ENCODE assay signal across 33 cellular contexts in the genomic region with DNA sequence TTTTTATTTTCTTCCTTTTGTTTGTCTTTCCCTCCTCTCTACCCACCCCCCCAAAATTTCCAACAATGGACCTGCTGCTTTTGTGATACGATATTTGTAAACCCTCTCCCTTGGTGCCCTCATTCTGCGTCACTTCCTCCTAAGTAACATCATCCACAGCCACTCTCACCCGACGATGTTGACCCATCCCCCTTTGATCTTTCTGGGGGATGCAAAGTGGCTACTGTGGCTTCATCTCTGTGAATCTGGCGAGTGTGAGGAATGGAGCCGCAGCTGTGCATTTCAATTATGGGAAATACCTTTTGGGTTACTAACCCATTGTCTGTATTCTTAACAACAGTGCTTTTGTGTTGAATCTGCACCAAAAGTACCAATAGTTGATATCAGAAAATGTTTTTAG. TPM values are rescaled to one million over a fixed set of nuclear protein-coding genes. Genes with fewer than 3 reads are reported as not detected.
DNase-seq lines count a peak whose midpoint lies in the region; ATAC-seq, FAIRE-seq and TF ChIP-seq lines count a peak whose summit lies in the region.
"Had no signal": no experiment of that assay in that cellular context is flagged by ENCODE, and none has a peak within 500 bp of the region (broad histone marks: within the 10 kb centered on the region; RNA-seq: fewer than 3 reads in every experiment).

No MANE protein-coding gene starts in this region.

- peaks cover 8% of the 10 kb centered on the region for H3K36me3 Mint-ChIP-seq in nephron (ENCODE audit: low read depth)
- H3K36me3 Mint-ChIP-seq in natural killer cell treated with Interleukin-12 subunit alpha and Interleukin-12 subunit beta and Interleukin-15 and Interleukin-18, amount 100 ng/mL, for 72 hours = no peaks in the 10 kb centered on the region
- H3K36me3 Mint-ChIP-seq: IgD-negative memory B cell, immature natural killer cell had no signal

- H3K27me3 Mint-ChIP-seq in nephron (ENCODE audit: low read depth) = no peaks in the 10 kb centered on the region
- peaks cover 33 to 51% of the 10 kb centered on the region in 2 donors for H3K27me3 Mint-ChIP-seq in natural killer cell treated with Interleukin-12 subunit alpha and Interleukin-12 subunit beta and Interleukin-15 and Interleukin-18, amount 100 ng/mL, for 72 hours

- H3K4me3 ChIP-seq in A549 (no peak overlapping the region), astrocyte of the spinal cord (ENCODE audit: low read depth, low read length) (no peak overlapping the region)
- H3K4me3 ChIP-seq: esophagus squamous epithelium had no signal

- H3K9me3 ChIP-seq in A549 = peaks cover 10% of the 10 kb centered on the region
- H3K9me3 ChIP-seq: esophagus squamous epithelium had no signal

- peaks cover 30% of the 10 kb centered on the region for H3K4me1 Mint-ChIP-seq in nephron
- H3K4me1 Mint-ChIP-seq in natural killer cell treated with Interleukin-12 subunit alpha and Interleukin-12 subunit beta and Interleukin-15 and Interleukin-18, amount 100 ng/mL, for 72 hours (ENCODE audit: low read depth in 2 of 2) = no peaks in the 10 kb centered on the region
- H3K4me1 Mint-ChIP-seq: activated naive CD8-positive, alpha-beta T cell treated with anti-CD3 and anti-CD28 coated beads, Interleukin-2, amount 50 U/mL, for 24 hours; IgD-negative memory B cell; immature natural killer cell had no signal

- peak overlapping the region; percentile 20; the same call in 1 of the 3 replicates for H3K4me2 ChIP-seq in A549

- H3K4me3 Mint-ChIP-seq in nephron = no peak overlapping the region
- no peak overlapping the region for H3K4me3 Mint-ChIP-seq in natural killer cell treated with Interleukin-12 subunit alpha and Interleukin-12 subunit beta and Interleukin-15 and Interleukin-18, amount 100 ng/mL, for 72 hours
- H3K4me3 Mint-ChIP-seq: activated naive CD8-positive, alpha-beta T cell treated with anti-CD3 and anti-CD28 coated beads, Interleukin-2, amount 50 U/mL, for 24 hours; activated T-cell treated with anti-CD3 and anti-CD28 coated beads, Interleukin-2, amount 50 U/mL, for 4 hours; H9; IgD-negative memory B cell; immature natural killer cell; T-helper 2 cell treated with Interferon-gamma antibody and Interleukin-4, amounts not matched to agents 5 μg/mL and 100 μg/mL, for 36 hours had no signal

- peaks cover 49% of the 10 kb centered on the region for H3K4me1 ChIP-seq in A549

- WGBS in A549 (ENCODE audit: missing lambda C conversion rate) = 77% methylated on average over 6 of the region's 6 CpGs

- FAIRE-seq in A549 (lab: Jason Lieb, UNC) = no peak
- FAIRE-seq: bronchial epithelial cell, frontal cortex had no signal

- TF ChIP-seq RAD21 in A549 (conservative IDR thresholded peaks at IDR 0.05 in 1 of 2, IDR thresholded peaks at IDR 0.05 in 1 of 2) = no peak

- CTCF ChIA-PET in A549 (lab: Yijun Ruan, JAX) = interaction anchor here (1.2 kb wide), 1 partner anchor 17 kb away, joined by 3 read pairs; no protein-coding TSS in a partner anchor

- in situ Hi-C loops in astrocyte of the spinal cord (cut with HindIII; ENCODE audit: low sequenced_read_pairs) = no loop called here

- no peak for TF ChIP-seq CTCF in A549 (IDR thresholded peaks at IDR 0.05)
- TF ChIP-seq CTCF in astrocyte of the spinal cord (IDR thresholded peaks at IDR 0.05; ENCODE audit: low read depth, low read length) = no peak
- no peak for TF ChIP-seq CTCF in nephron (IDR thresholded peaks at IDR 0.05; ENCODE audit: unreplicated experiment in 3 of 3)

- POLR2A ChIA-PET in A549 (lab: Yijun Ruan, JAX) = no interaction called here

- no peak for DNase-seq in A549 (ENCODE audit: low read depth in 1 of 2, low spot score in 1 of 2)
- peak; percentile 97 for DNase-seq in LHCN-M2 (ENCODE audit: low read depth)
- peak; percentile 88 for DNase-seq in astrocyte of the spinal cord (ENCODE audit: low read depth, low spot score)
- DNase-seq in natural killer cell treated with Interleukin-12 subunit alpha and Interleukin-12 subunit beta and Interleukin-15 and Interleukin-18, amount 100 ng/mL, for 72 hours (ENCODE audit: low spot score) = no peak
- DNase-seq in GM19238 (ENCODE audit: insufficient read length, low spot score) = no peak
- no peak for DNase-seq in NCI-H226
- DNase-seq: ACHN; activated CD4-positive, alpha-beta T cell treated with anti-CD3 and anti-CD28 coated beads, Interleukin-2, amount 50 U/mL, for 1 hour; activated gamma-delta T cell treated with Interleukin-2 at 50 U/mL for 16 hours; activated naive CD8-positive, alpha-beta T cell treated with anti-CD3 and anti-CD28 coated beads, Interleukin-2, amount 50 U/mL, for 24 hours; activated T-cell treated with anti-CD3 and anti-CD28 coated beads, Interleukin-2, amount 50 U/mL, for 4 hours; DMS53; esophagus squamous epithelium; GDM1; H9; hypothalamus; immature natural killer cell; mesenchymal stem cell; NCI-H1105 treated with DMSO at 0.1 percent for 48 hours; NCI-H2029; NCI-H446; stimulated activated CD4-positive, alpha-beta T cell treated with anti-CD3 and anti-CD28 coated beads, Interleukin-12 subunit alpha, Interleukin-12 subunit beta, amount 100 ng/mL, for 4 hours; stimulated activated CD4-positive, alpha-beta T cell treated with anti-CD3 and anti-CD28 coated beads, Interleukin-4, amount 100 ng/mL, for 1 hour; WERI-Rb-1 had no signal

- peak overlapping the region in 2 of 3 experiments; percentile 11 to 24 for H3K27ac Mint-ChIP-seq in nephron
- H3K27ac Mint-ChIP-seq in natural killer cell treated with Interleukin-12 subunit alpha and Interleukin-12 subunit beta and Interleukin-15 and Interleukin-18, amount 100 ng/mL, for 72 hours = no peak overlapping the region
- H3K27ac Mint-ChIP-seq: activated naive CD8-positive, alpha-beta T cell treated with anti-CD3 and anti-CD28 coated beads, Interleukin-2, amount 50 U/mL, for 24 hours; H9; IgD-negative memory B cell; immature natural killer cell; T-helper 2 cell treated with Interferon-gamma antibody and Interleukin-4, amounts not matched to agents 5 μg/mL and 100 μg/mL, for 36 hours had no signal

- peaks cover 5% of the 10 kb centered on the region for H3K9me3 Mint-ChIP-seq in nephron
- H3K9me3 Mint-ChIP-seq in natural killer cell treated with Interleukin-12 subunit alpha and Interleukin-12 subunit beta and Interleukin-15 and Interleukin-18, amount 100 ng/mL, for 72 hours = no peaks in the 10 kb centered on the region
- H3K9me3 Mint-ChIP-seq: activated naive CD8-positive, alpha-beta T cell treated with anti-CD3 and anti-CD28 coated beads, Interleukin-2, amount 50 U/mL, for 24 hours; H9; IgD-negative memory B cell; immature natural killer cell; T-helper 2 cell treated with Interferon-gamma antibody and Interleukin-4, amounts not matched to agents 5 μg/mL and 100 μg/mL, for 36 hours had no signal

- peak overlapping the region in 1 of 2 experiments; percentile 28; a peak in 2 of 6 replicates for H3K27ac ChIP-seq in A549
- H3K27ac ChIP-seq: WERI-Rb-1 had no signal

- no peak for TF ChIP-seq POLR2A in A549 (IDR thresholded peaks at IDR 0.05; ENCODE audit: low read length)

- ATAC-seq in A549 (no peak), HG03095 (IDR thresholded peaks at IDR 0.05; ENCODE audit: unreplicated experiment) (no peak)
- ATAC-seq in natural killer cell treated with Interleukin-12 subunit alpha and Interleukin-12 subunit beta and Interleukin-15 and Interleukin-18, amount 100 ng/mL, for 72 hours = no peak
- ATAC-seq: activated naive CD8-positive, alpha-beta T cell treated with anti-CD3 and anti-CD28 coated beads, Interleukin-2, amount 50 U/mL, for 24 hours; activated T-cell treated with anti-CD3 and anti-CD28 coated beads, Interleukin-2, amount 50 U/mL, for 4 hours; left lobe of liver had no signal

- no peak for TF ChIP-seq EP300 in A549 (IDR thresholded peaks at IDR 0.05)

TF ChIP-seq in A549, 52 proteins besides CTCF, POLR2A, EP300 and RAD21:
- no peak for TF ChIP-seq CHD4 (IDR thresholded peaks at IDR 0.05; ENCODE audit: borderline replicate concordance)
- TF ChIP-seq HOXA7 (CRISPR knock-in tag; IDR thresholded peaks at IDR 0.05) = no peak
- TF ChIP-seq, protein P1, sequence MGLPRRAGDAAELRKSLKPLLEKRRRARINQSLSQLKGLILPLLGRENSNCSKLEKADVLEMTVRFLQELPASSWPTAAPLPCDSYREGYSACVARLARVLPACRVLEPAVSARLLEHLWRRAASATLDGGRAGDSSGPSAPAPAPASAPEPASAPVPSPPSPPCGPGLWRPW (IDR thresholded peaks at IDR 0.05) = no peak
- no peak for TF ChIP-seq ZC3H11A (IDR thresholded peaks at IDR 0.05)
- TF ChIP-seq TFCP2L1 (CRISPR knock-in tag; IDR thresholded peaks at IDR 0.05) = no peak
- TF ChIP-seq ESRRA (IDR thresholded peaks at IDR 0.05; ENCODE audit: borderline replicate concordance, low read length) = no peak
- TF ChIP-seq FOXS1 (CRISPR knock-in tag; IDR thresholded peaks at IDR 0.05) = no peak
- no peak for TF ChIP-seq BHLHE40 (IDR thresholded peaks at IDR 0.05; ENCODE audit: low read depth, low read length)

RNA-seq across cellular contexts. Expression of a gene that starts 19.4 kb away (rescaled TPM):
- polyA plus RNA-seq in A549 (2011; rRNA removed) (150 and 161 TPM in 2 replicates), A549 (2017; fragmentation: RNase III; extraction: RNeasy Plus Mini Kit Qiagen cat#74134 plus additional on column Dnase treatment) (192 to 194 TPM (median 192 TPM) in 3 replicates)
- polyA plus RNA-seq in A549 (2012; cell fraction: cytosol; rRNA removed) = 122 and 157 TPM in 2 replicates
- 116 and 163 TPM in 2 replicates for polyA plus RNA-seq in A549 (2012; cell fraction: nucleus; rRNA removed)
- polyA minus RNA-seq in A549 (2011; rRNA and poly(A)+ RNA removed) = 99.9 and 120 TPM in 2 replicates
- total RNA-seq in LHCN-M2 (2014; rRNA removed) = 181 and 209 TPM in 2 replicates
- 230 TPM for polyA plus RNA-seq in LHCN-M2 (2012)
- under 1 TPM in 1 of 2 donors, not detected in 1; 0.40 TPM for total RNA-seq in natural killer cell treated with Interleukin-12 subunit alpha and Interleukin-12 subunit beta and Interleukin-15 and Interleukin-18, amount 100 ng/mL, for 72 hours
- polyA plus RNA-seq: IgD-negative memory B cell, immature natural killer cell had no signal

RNA-seq across cellular contexts. Expression of a gene that starts 57.9 kb away (rescaled TPM):
- polyA plus RNA-seq in A549 (2011; rRNA removed) = 0.35 and 0.57 TPM in 2 replicates
- 0.52 and 0.81 TPM in 2 replicates for polyA plus RNA-seq in A549 (2012; cell fraction: cytosol; rRNA removed)
- 0.36 and 0.49 TPM in 2 replicates for polyA plus RNA-seq in A549 (2012; cell fraction: nucleus; rRNA removed)
- 0.45 to 0.90 TPM (median 0.45 TPM) in 3 replicates for polyA plus RNA-seq in A549 (2017; fragmentation: RNase III; extraction: RNeasy Plus Mini Kit Qiagen cat#74134 plus additional on column Dnase treatment)
- not detected in 2 replicates for polyA minus RNA-seq in A549 (2011; rRNA and poly(A)+ RNA removed)
- not detected in 2 replicates for total RNA-seq in LHCN-M2 (2014; rRNA removed)
- 0.07 TPM for polyA plus RNA-seq in LHCN-M2 (2012)
- total RNA-seq in natural killer cell treated with Interleukin-12 subunit alpha and Interleukin-12 subunit beta and Interleukin-15 and Interleukin-18, amount 100 ng/mL, for 72 hours = not detected
- total RNA-seq: activated T-cell treated with anti-CD3 and anti-CD28 coated beads, Interleukin-2, amount 50 U/mL, for 4 hours; bronchial epithelial cell; frontal cortex; H9; left lobe of liver; osteoblast had no signal
- polyA plus RNA-seq: BJ, IgD-negative memory B cell, immature natural killer cell had no signal

Comparison
In these comparisons a context has a peak if more than half of its experiments do, and no peak if none do; other contexts are left out.
1. DNase-seq: peak in LHCN-M2 (single experiment) and astrocyte of the spinal cord (single experiment); none in A549 (0 of 2), natural killer cell treated with Interleukin-12 subunit alpha and Interleukin-12 subunit beta and Interleukin-15 and Interleukin-18, amount 100 ng/mL, for 72 hours (single experiment), GM19238 (single experiment) and NCI-H226 (single experiment).
2. H3K27ac Mint-ChIP-seq: peak in nephron (2 of 3); none in natural killer cell treated with Interleukin-12 subunit alpha and Interleukin-12 subunit beta and Interleukin-15 and Interleukin-18, amount 100 ng/mL, for 72 hours (0 of 2).
3. RNA of a gene that starts 19.4 kb away (total RNA-seq): 181 to 209 TPM in LHCN-M2; 0.40 TPM in natural killer cell treated with Interleukin-12 subunit alpha and Interleukin-12 subunit beta and Interleukin-15 and Interleukin-18, amount 100 ng/mL, for 72 hours; every median in the first group is over 100 times any median in the second.